ENCODE assay signal across 18 cellular contexts in the genomic region with DNA sequence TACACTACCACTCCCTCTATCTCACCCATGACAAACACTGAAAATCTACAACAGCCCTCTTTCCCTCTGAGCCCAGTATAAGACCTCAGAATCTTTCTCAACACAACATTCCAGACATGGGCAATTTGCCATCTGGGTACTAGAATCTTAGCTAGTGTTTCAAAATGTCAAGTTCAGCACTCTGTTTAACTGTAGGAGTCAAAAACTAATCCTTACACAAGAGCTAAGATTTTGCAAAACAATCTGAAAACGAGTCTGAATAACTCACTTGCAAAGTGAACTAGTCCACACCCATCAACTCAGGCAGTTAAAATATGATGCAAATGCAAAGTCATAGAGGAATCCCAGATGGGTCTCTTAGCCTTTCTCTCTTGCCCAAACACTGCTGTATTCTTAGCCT.
DNase-seq lines count a peak whose midpoint lies in the region; ATAC-seq and TF ChIP-seq lines count a peak whose summit lies in the region.
"Had no signal": no experiment of that assay in that cellular context is flagged by ENCODE, and none has a peak within 500 bp of the region (broad histone marks: within the 10 kb centered on the region; RNA-seq: fewer than 3 reads in every experiment).

No MANE protein-coding gene starts in this region.

- ATAC-seq in left lung (peak; percentile 57), GM21381 (IDR thresholded peaks at IDR 0.05; ENCODE audit: unreplicated experiment) (no peak)
- ATAC-seq: activated CD8-positive, alpha-beta memory T cell treated with anti-CD3 and anti-CD28 coated beads, Interleukin-2, amount 10 ng/mL, durations not matched to agents 7 days and 5 days had no signal

- H3K79me2 ChIP-seq in ACC112 (ENCODE audit: control insufficient read depth, insufficient read depth, low read length, unreplicated experiment): peaks cover 56% of the 10 kb centered on the region
- H3K79me2 ChIP-seq: hepatocyte had no signal

- peak; percentile 69 for DNase-seq in HCEC 1CT
- DNase-seq in brain microvascular endothelial cell: peak; percentile 43
- DNase-seq in left lung: no peak
- no peak for DNase-seq in GOT3 (lab: John Stamatoyannopoulos, UW)
- no peak for DNase-seq in mesenteric fat pad (ENCODE audit: low spot score)
- DNase-seq in globus pallidus (ENCODE audit: low spot score): no peak
- DNase-seq: activated CD4-positive, CD25-positive, alpha-beta regulatory T cell; activated CD8-positive, alpha-beta memory T cell treated with anti-CD3 and anti-CD28 coated beads, Interleukin-2, amount 10 ng/mL, durations not matched to agents 7 days and 5 days; activated gamma-delta T cell treated with Interleukin-2 at 50 U/mL for 16 hours; GF-D8; MG63; naive B cell; NCI-H2081; NCI-H774; Peyer's patch had no signal

- H3K36me3 ChIP-seq in ACC112 (ENCODE audit: insufficient read depth, low read length) (0 out of 2 replicates have a peak, but pooled peaks cover 4% of the 10 kb centered on the region), brain microvascular endothelial cell (replicated peaks) (no peaks in the 10 kb centered on the region), left lung (no peaks in the 10 kb centered on the region)
- H3K36me3 ChIP-seq: Peyer's patch had no signal

- no peak overlapping the region for H2AFZ ChIP-seq in ACC112 (ENCODE audit: low read length, unreplicated experiment)
- H2AFZ ChIP-seq: hepatocyte had no signal

- H3K27ac ChIP-seq in ACC112 (ENCODE audit: low read depth, low read length) (peak overlapping the region; percentile 72), brain microvascular endothelial cell (peak overlapping the region; percentile 18), left lung (peak overlapping the region in 1 of 2 donors; percentile 43)
- H3K27ac ChIP-seq: hepatocyte, Peyer's patch had no signal

- in situ Hi-C loops in brain microvascular endothelial cell (cut with HindIII; ENCODE audit: low pct_ligation_motif_present, low sequenced_read_pairs): no loop called here

- H3K4me1 ChIP-seq in ACC112 (ENCODE audit: control insufficient read depth, insufficient read depth, low read length, unreplicated experiment) (peaks cover 52% of the 10 kb centered on the region), left lung (peaks cover 0 to 3% of the 10 kb centered on the region in 2 donors)

- intact Hi-C loops in left lung (cut with DNase I): no loop called here

- H3K4me3 ChIP-seq in ACC112 (ENCODE audit: low read depth, low read length) (no peak overlapping the region), brain microvascular endothelial cell (ENCODE audit: low read depth, low read length) (no peak overlapping the region), left lung (no peak overlapping the region)
- H3K4me3 ChIP-seq: hepatocyte, MG63, Peyer's patch had no signal

- TF ChIP-seq CTCF in brain microvascular endothelial cell (IDR thresholded peaks at IDR 0.05; ENCODE audit: low read depth, low read length, missing control alignments): no peak
- TF ChIP-seq CTCF in left lung (IDR thresholded peaks at IDR 0.05): no peak

- H3K9me3 ChIP-seq in left lung: no peaks in the 10 kb centered on the region
- H3K9me3 ChIP-seq: MG63, Peyer's patch had no signal

- no peaks in the 10 kb centered on the region for H3K27me3 ChIP-seq in ACC112 (ENCODE audit: insufficient read depth, low read length)
- H3K27me3 ChIP-seq in brain microvascular endothelial cell (replicated peaks): no peaks in the 10 kb centered on the region
- H3K27me3 ChIP-seq in left lung: no peaks in the 10 kb centered on the region
- H3K27me3 ChIP-seq: hepatocyte, MG63, Peyer's patch had no signal

Comparison
In these comparisons a context has a peak if more than half of its experiments do, and no peak if none do; other contexts are left out.
1. DNase-seq: peak in HCEC 1CT (single experiment) and brain microvascular endothelial cell (single experiment); none in left lung (0 of 2), GOT3 (single experiment), mesenteric fat pad (single experiment) and globus pallidus (single experiment).